In genomic region chr2:233418052-233418760, GRCh38 we compare ENCODE assay signal across 11 cellular contexts.
DNase-seq lines count a peak whose midpoint lies in the region; ATAC-seq and TF ChIP-seq lines count a peak whose summit lies in the region.
"Had no signal": no experiment of that assay in that cellular context is flagged by ENCODE, and none has a peak within 500 bp of the region (broad histone marks: within the 10 kb centered on the region; RNA-seq: fewer than 3 reads in every experiment).

No MANE protein-coding gene starts in this region.

- DNase-seq in GM12864 (ENCODE audit: low read depth) (no peak), RWPE2 (ENCODE audit: low spot score) (no peak), endodermal cell (no peak), smooth muscle cell (lab: John Stamatoyannopoulos, UW; ENCODE audit: unreplicated experiment) (no peak), NCI-H1417 (lab: John Stamatoyannopoulos, UW) (no peak), NCI-H2029 (lab: John Stamatoyannopoulos, UW) (no peak), HPDE6-E6E7 (ENCODE audit: extremely low spot score) (no peak)
- DNase-seq: foreskin keratinocyte; NK-92 treated with Interleukin-12 subunit alpha and Interleukin-12 subunit beta, amount 100 ng/mL, for 24 hours had no signal

- peaks cover 59% of the 10 kb centered on the region for H3K4me1 Mint-ChIP-seq in endodermal cell

- H3K4me1 ChIP-seq in RWPE2 (ENCODE audit: insufficient read depth, poor library complexity, severe bottlenecking) (peaks cover 69% of the 10 kb centered on the region), endodermal cell (ENCODE audit: control insufficient read depth, insufficient read depth, low read length) (peaks cover 11% of the 10 kb centered on the region), smooth muscle cell (ENCODE audit: low read depth) (peaks cover 20% of the 10 kb centered on the region)

- 78 to 92% methylated on average over 1 to 3 of the region's 3 CpGs for WGBS in endodermal cell (ENCODE audit: insufficient coverage in 1 of 2, insufficient read length in 1 of 2), 2 experiments
- WGBS in smooth muscle cell (ENCODE audit: low lambda C conversion rate): 91% methylated on average over 3 of the region's 3 CpGs

- H3K36me3 ChIP-seq in RWPE2 (ENCODE audit: low read depth) (no peaks in the 10 kb centered on the region; the same call in 1 of the 2 replicates), endodermal cell (ENCODE audit: control insufficient read depth, insufficient read depth, low read length) (no peaks in the 10 kb centered on the region), smooth muscle cell (ENCODE audit: low read depth) (no peaks in the 10 kb centered on the region)

- no peak overlapping the region for H3K4me3 Mint-ChIP-seq in endodermal cell

- no peak for TF ChIP-seq CTCF in GM12864 (IDR thresholded peaks at IDR 0.05; ENCODE audit: low read depth, low read length, missing control alignments)
- no peak for TF ChIP-seq CTCF in RWPE2 (IDR thresholded peaks at IDR 0.05; ENCODE audit: poor library complexity, severe bottlenecking)
- peak; percentile 39 for TF ChIP-seq CTCF in endodermal cell (conservative IDR thresholded peaks at IDR 0.05)
- no peak for TF ChIP-seq CTCF in smooth muscle cell (IDR thresholded peaks at IDR 0.05; ENCODE audit: borderline replicate concordance, insufficient read depth, poor library complexity, severe bottlenecking)

- H3K4me2 ChIP-seq in smooth muscle cell: no peak overlapping the region

- H3K27ac ChIP-seq in RWPE2 (ENCODE audit: poor library complexity, severe bottlenecking) (peak overlapping the region; percentile 98), endodermal cell (ENCODE audit: low read depth, low read length) (no peak overlapping the region), smooth muscle cell (ENCODE audit: low read depth) (peak overlapping the region; percentile 37)
- H3K27ac ChIP-seq: foreskin keratinocyte, KMS-11, VCaP had no signal

- H2AFZ ChIP-seq in smooth muscle cell (ENCODE audit: low read depth): no peak overlapping the region

- H3K36me3 Mint-ChIP-seq in endodermal cell (ENCODE audit: low read depth): peaks cover 14% of the 10 kb centered on the region

- ATAC-seq in RWPE2 (ENCODE audit: low read depth): no peak
- ATAC-seq: foreskin keratinocyte had no signal

- H3F3A ChIP-seq in smooth muscle cell (ENCODE audit: low read depth): peaks cover 7% of the 10 kb centered on the region

- no peaks in the 10 kb centered on the region for H3K27me3 ChIP-seq in RWPE2 (ENCODE audit: insufficient read depth, poor library complexity, severe bottlenecking)
- no peaks in the 10 kb centered on the region for H3K27me3 ChIP-seq in endodermal cell (ENCODE audit: control insufficient read depth, insufficient read depth, low read length, poor library complexity, severe bottlenecking)
- H3K27me3 ChIP-seq in smooth muscle cell (ENCODE audit: low read depth): no peaks in the 10 kb centered on the region
- H3K27me3 ChIP-seq: foreskin keratinocyte had no signal

- no peak overlapping the region for H3K9ac ChIP-seq in endodermal cell (ENCODE audit: extremely low read depth, low read length, poor library complexity, severe bottlenecking)
- no peak overlapping the region for H3K9ac ChIP-seq in smooth muscle cell (ENCODE audit: low read depth)
- H3K9ac ChIP-seq: KMS-11 had no signal

- H3K27me3 Mint-ChIP-seq in endodermal cell (ENCODE audit: insufficient read depth): peaks cover 2% of the 10 kb centered on the region

- H3K79me2 ChIP-seq in smooth muscle cell (ENCODE audit: low read depth): peaks cover 51% of the 10 kb centered on the region

- H3K27ac Mint-ChIP-seq in endodermal cell: no peak overlapping the region

- H3K9me3 Mint-ChIP-seq in endodermal cell: peaks cover 4% of the 10 kb centered on the region

- H4K20me1 ChIP-seq in smooth muscle cell (ENCODE audit: low read depth): no peaks in the 10 kb centered on the region

- no peaks in the 10 kb centered on the region for H3K9me3 ChIP-seq in RWPE2 (ENCODE audit: severe bottlenecking)
- peaks cover 4% of the 10 kb centered on the region for H3K9me3 ChIP-seq in endodermal cell (ENCODE audit: control insufficient read depth, low read length)
- no peaks in the 10 kb centered on the region for H3K9me3 ChIP-seq in smooth muscle cell (replicated peaks; ENCODE audit: low read depth)

- H3K4me3 ChIP-seq in GM12864 (ENCODE audit: low read depth, low read length) (peak overlapping the region; percentile 37), RWPE2 (ENCODE audit: severe bottlenecking) (no peak overlapping the region), endodermal cell (ENCODE audit: low read length) (no peak overlapping the region), smooth muscle cell (no peak overlapping the region)
